8 cellular contexts compared by ENCODE assay signal in genomic region chr1:229199892-229200291, GRCh38.
DNase-seq lines count a peak whose midpoint lies in the region; ATAC-seq and TF ChIP-seq lines count a peak whose summit lies in the region.

No MANE protein-coding gene starts in this region.

- no peaks in the 10 kb centered on the region for H3K4me1 ChIP-seq in colonic mucosa
- H3K4me1 ChIP-seq in rectal smooth muscle tissue (ENCODE audit: control insufficient read depth, insufficient read depth, low read length): peaks cover 4% of the 10 kb centered on the region

- H3K4me3 ChIP-seq in colonic mucosa (no peak overlapping the region), rectal smooth muscle tissue (ENCODE audit: low read length) (peak overlapping the region; percentile 23)

- intact Hi-C loops in colonic mucosa (cut with DNase I): no loop called here

- no peaks in the 10 kb centered on the region for H3K27me3 ChIP-seq in colonic mucosa
- H3K27me3 ChIP-seq in rectal smooth muscle tissue (ENCODE audit: control insufficient read depth, insufficient read depth, low read length): no peaks in the 10 kb centered on the region

- no peaks in the 10 kb centered on the region for H3K9me3 ChIP-seq in colonic mucosa

- peak overlapping the region; percentile 32 to 43 for H3K9ac ChIP-seq in colonic mucosa (ENCODE audit: low read depth in 2 of 2, low read length in 2 of 2)
- H3K9ac ChIP-seq in rectal smooth muscle tissue (ENCODE audit: low read length): no peak overlapping the region

- no peak overlapping the region for H3K27ac ChIP-seq in colonic mucosa
- H3K27ac ChIP-seq in rectal smooth muscle tissue (ENCODE audit: low read depth, low read length): no peak overlapping the region

- DNase-seq in colonic mucosa (peak; percentile 38), NCI-H748 treated with DMSO at 0.1 percent for 48 hours (lab: John Stamatoyannopoulos, UW) (no peak), amniotic stem cell (lab: John Stamatoyannopoulos, UW) (no peak), HuH-7.5 (ENCODE audit: low spot score) (no peak)

- no peak for TF ChIP-seq CTCF in colonic mucosa (IDR thresholded peaks at IDR 0.05)

- no peaks in the 10 kb centered on the region for H3K36me3 ChIP-seq in colonic mucosa
- no peaks in the 10 kb centered on the region for H3K36me3 ChIP-seq in rectal smooth muscle tissue (ENCODE audit: control insufficient read depth, insufficient read depth, low read length)

- ATAC-seq in GM19395 (IDR thresholded peaks at IDR 0.05; ENCODE audit: unreplicated experiment): peak; percentile 86
- ATAC-seq in HG03521 (IDR thresholded peaks at IDR 0.05; ENCODE audit: unreplicated experiment): peak; percentile 77
- ATAC-seq in HG02981 (IDR thresholded peaks at IDR 0.05; ENCODE audit: unreplicated experiment): no peak
